In genomic region chr1:90605070-90605469, GRCh38 we compare ENCODE assay signal across 24 cellular contexts.
"Had no signal": no experiment of that assay in that cellular context is flagged by ENCODE, and none has a peak within 500 bp of the region (broad histone marks: within the 10 kb centered on the region; RNA-seq: fewer than 3 reads in every experiment).

No MANE protein-coding gene starts in this region.

- H3K27ac ChIP-seq: coronary artery, esophagus muscularis mucosa, foreskin keratinocyte, gastroesophageal sphincter, prostate gland, right atrium auricular region, suprapubic skin, transverse colon, upper lobe of right lung, uterus had no signal

- H3K9me3 ChIP-seq: prostate gland, right atrium auricular region, suprapubic skin, transverse colon, upper lobe of right lung, uterus had no signal

- H3K4me1 ChIP-seq: esophagus muscularis mucosa, foreskin keratinocyte, gastroesophageal sphincter, prostate gland, right atrium auricular region, suprapubic skin, transverse colon, upper lobe of right lung, uterus had no signal

- H3K36me3 ChIP-seq: esophagus muscularis mucosa, gastroesophageal sphincter, prostate gland, right atrium auricular region, suprapubic skin, transverse colon, upper lobe of right lung, uterus had no signal

- DNase-seq: dermis blood vessel endothelial cell; effector memory CD4-positive, alpha-beta T cell; foreskin keratinocyte; hypothalamus; mesenchymal stem cell; midbrain; naive thymus-derived CD4-positive, alpha-beta T cell; nucleus accumbens; stimulated activated CD4-positive, alpha-beta T cell treated with anti-CD3 and anti-CD28 coated beads, Interleukin-12 subunit alpha, Interleukin-12 subunit beta, amount 100 ng/mL, for 4 hours; stimulated activated CD4-positive, alpha-beta T cell treated with anti-CD3 and anti-CD28 coated beads, Interleukin-1b, Interleukin-23, amount 100 ng/mL, for 48 hours; stimulated activated CD4-positive, alpha-beta T cell treated with anti-CD3 and anti-CD28 coated beads, Interleukin-4, amount 100 ng/mL, for 1 hour; stimulated activated CD8-positive, alpha-beta memory T cell treated with anti-CD3 and anti-CD28 coated beads, Interleukin-4, amount 100 ng/mL, for 48 hours; stimulated activated naive CD4-positive, alpha-beta T cell; stimulated activated naive CD8-positive, alpha-beta T cell treated with anti-CD3 and anti-CD28 coated beads, Interleukin-15, amount 100 ng/mL, for 72 hours; transverse colon; upper lobe of right lung; uterus had no signal

- H3K27me3 ChIP-seq: esophagus muscularis mucosa, foreskin keratinocyte, gastroesophageal sphincter, right atrium auricular region, suprapubic skin, transverse colon, upper lobe of right lung, uterus had no signal

- H3K4me3 ChIP-seq: coronary artery, esophagus muscularis mucosa, gastroesophageal sphincter, prostate gland, right atrium auricular region, smooth muscle cell, suprapubic skin, transverse colon, upper lobe of right lung, uterus had no signal
